Comparison of ENCODE assay signal across 19 cellular contexts in the genomic region with DNA sequence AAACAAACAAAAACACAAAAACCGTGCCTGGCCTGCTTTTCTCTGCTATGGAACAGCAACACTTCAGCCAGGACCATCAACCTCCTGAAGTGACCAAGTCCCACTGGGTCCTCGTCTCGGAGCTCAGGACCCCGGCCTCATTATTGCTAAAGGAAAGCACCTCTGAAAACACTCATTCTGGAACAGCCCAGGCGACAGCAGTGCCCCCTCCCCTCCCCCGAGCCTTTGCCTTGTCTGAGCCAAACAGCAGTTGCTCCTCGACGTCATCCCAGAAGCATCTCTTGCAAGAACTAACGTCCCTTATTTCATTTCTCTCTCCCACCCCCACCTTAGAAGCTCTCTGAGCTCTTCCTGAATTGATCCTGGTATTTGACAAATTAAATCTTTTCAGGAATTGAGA. TPM values are rescaled to one million over a fixed set of nuclear protein-coding genes. Genes with fewer than 3 reads are reported as not detected.
DNase-seq lines count a peak whose midpoint lies in the region; ATAC-seq lines count a peak whose summit lies in the region.
"Had no signal": no experiment of that assay in that cellular context is flagged by ENCODE, and none has a peak within 500 bp of the region (broad histone marks: within the 10 kb centered on the region; RNA-seq: fewer than 3 reads in every experiment).

No MANE protein-coding gene starts in this region.

- H3K27ac ChIP-seq in caudate nucleus (ENCODE audit: low read depth, low read length), result peak overlapping the region; percentile 36
- H3K27ac ChIP-seq: 22Rv1, C4-2B, KMS-11 had no signal

- ATAC-seq in stimulated activated naive B cell treated with anti-CD40 and anti-IgM and Interleukin-4, amounts not matched to agents 10 μg/mL and 1 μg/mL and 100 μg/mL, for 72 hours (replicated peaks), result no peak
- ATAC-seq in GM21717 (IDR thresholded peaks at IDR 0.05; ENCODE audit: unreplicated experiment) (no peak), GM18498 (IDR thresholded peaks at IDR 0.05; ENCODE audit: unreplicated experiment) (no peak), GM21576 (IDR thresholded peaks at IDR 0.05; ENCODE audit: unreplicated experiment) (no peak)

- no peaks in the 10 kb centered on the region for H3K9me3 Mint-ChIP-seq in stimulated activated naive B cell treated with anti-CD40 and anti-IgM and Interleukin-4, amounts not matched to agents 10 μg/mL and 1 μg/mL and 100 μg/mL, for 72 hours

- peak overlapping the region; percentile 36 to 54 for H3K4me3 Mint-ChIP-seq in stimulated activated naive B cell treated with anti-CD40 and anti-IgM and Interleukin-4, amounts not matched to agents 10 μg/mL and 1 μg/mL and 100 μg/mL, for 72 hours

- peak overlapping the region; percentile 92 for H3K27ac Mint-ChIP-seq in stimulated activated naive B cell treated with anti-CD40 and anti-IgM and Interleukin-4, amounts not matched to agents 10 μg/mL and 1 μg/mL and 100 μg/mL, for 72 hours

- peaks cover 8 to 16% of the 10 kb centered on the region in 2 donors for H3K36me3 Mint-ChIP-seq in stimulated activated naive B cell treated with anti-CD40 and anti-IgM and Interleukin-4, amounts not matched to agents 10 μg/mL and 1 μg/mL and 100 μg/mL, for 72 hours

- H3K27me3 Mint-ChIP-seq in stimulated activated naive B cell treated with anti-CD40 and anti-IgM and Interleukin-4, amounts not matched to agents 10 μg/mL and 1 μg/mL and 100 μg/mL, for 72 hours, result no peaks in the 10 kb centered on the region

- peak; percentile 12 for DNase-seq in DMS 273 (lab: John Stamatoyannopoulos, UW; ENCODE audit: unreplicated experiment)
- DNase-seq in DMS 273 treated with DMSO at 0.1 percent for 48 hours (lab: John Stamatoyannopoulos, UW), result no peak
- DNase-seq in caudate nucleus (lab: John Stamatoyannopoulos, UW), result peak in 1 of 61 donors; percentile 16
- DNase-seq in myocyte (ENCODE audit: low read depth), result peak; percentile 18
- DNase-seq in stimulated activated naive B cell treated with anti-CD40 and anti-IgM and Interleukin-4, amounts not matched to agents 10 μg/mL and 1 μg/mL and 100 μg/mL, for 72 hours, result no peak
- DNase-seq: Caco-2, DMS79, GF-D8, MG63, NCI-H1092 treated with DMSO at 0.1 percent for 48 hours, NCI-H187, SHP77 treated with DMSO at 0.1 percent for 48 hours had no signal

- peaks cover 66 to 90% of the 10 kb centered on the region in 2 donors for H3K4me1 Mint-ChIP-seq in stimulated activated naive B cell treated with anti-CD40 and anti-IgM and Interleukin-4, amounts not matched to agents 10 μg/mL and 1 μg/mL and 100 μg/mL, for 72 hours

RNA-seq across cellular contexts. Expression of a gene that starts 27.4 kb away (rescaled TPM):
- 0.91 and 2.5 TPM in 2 replicates for total RNA-seq in myocyte
- 6.0 TPM for polyA plus RNA-seq in myocyte (2012)
- total RNA-seq: NCI-H460 had no signal

RNA-seq across cellular contexts. Expression of a gene that starts 44.0 kb away (rescaled TPM):
- total RNA-seq in myocyte, result 34.0 and 39.3 TPM in 2 replicates
- polyA plus RNA-seq in myocyte (2012), result 17.4 TPM

Comparison
In these comparisons a context has a peak if more than half of its experiments do, and no peak if none do; other contexts are left out.
1. DNase-seq: peak in DMS 273 (single experiment) and myocyte (single experiment); none in DMS 273 treated with DMSO at 0.1 percent for 48 hours (single experiment) and stimulated activated naive B cell treated with anti-CD40 and anti-IgM and Interleukin-4, amounts not matched to agents 10 μg/mL and 1 μg/mL and 100 μg/mL, for 72 hours (single experiment).